Comparison of ENCODE assay signal across 1 cellular context in the genomic region with DNA sequence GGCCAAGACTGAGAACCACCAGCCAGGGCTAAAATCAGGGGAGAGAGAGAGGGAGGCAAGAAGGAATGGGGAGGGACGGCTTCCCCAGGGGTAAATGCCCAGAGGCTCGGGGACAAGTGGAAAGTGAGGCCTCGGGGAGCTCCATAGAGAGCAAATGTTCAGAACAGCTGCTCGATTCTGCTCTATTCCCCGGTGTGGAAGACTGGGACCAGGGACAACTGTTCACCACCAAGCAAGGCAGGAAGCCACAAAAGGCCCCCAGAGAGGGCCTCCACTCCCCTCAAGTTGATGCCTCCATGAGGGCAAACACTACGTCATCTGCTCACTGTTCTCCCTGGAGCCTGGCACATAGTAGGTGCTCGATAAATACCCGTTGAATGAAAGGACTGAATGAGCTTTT.
TF ChIP-seq lines count a peak whose summit lies in the region.

No MANE protein-coding gene starts in this region.

TF ChIP-seq in IMR-90, 13 proteins besides CTCF, POLR2A, EP300 and RAD21 (continued from another document):
- no peak for TF ChIP-seq MXI1 (IDR thresholded peaks at IDR 0.05; ENCODE audit: borderline replicate concordance, low read depth, low read length)
- no peak for TF ChIP-seq MAFK (IDR thresholded peaks at IDR 0.05; ENCODE audit: low read depth, low read length)
- TF ChIP-seq RCOR1 (IDR thresholded peaks at IDR 0.05; ENCODE audit: insufficient replicate concordance, low read length): no peak
- TF ChIP-seq MAZ (IDR thresholded peaks at IDR 0.05; ENCODE audit: borderline replicate concordance, low read depth, low read length): no peak
- TF ChIP-seq RFX5 (IDR thresholded peaks at IDR 0.05; ENCODE audit: low read depth, low read length): no peak
- TF ChIP-seq, protein P1, sequence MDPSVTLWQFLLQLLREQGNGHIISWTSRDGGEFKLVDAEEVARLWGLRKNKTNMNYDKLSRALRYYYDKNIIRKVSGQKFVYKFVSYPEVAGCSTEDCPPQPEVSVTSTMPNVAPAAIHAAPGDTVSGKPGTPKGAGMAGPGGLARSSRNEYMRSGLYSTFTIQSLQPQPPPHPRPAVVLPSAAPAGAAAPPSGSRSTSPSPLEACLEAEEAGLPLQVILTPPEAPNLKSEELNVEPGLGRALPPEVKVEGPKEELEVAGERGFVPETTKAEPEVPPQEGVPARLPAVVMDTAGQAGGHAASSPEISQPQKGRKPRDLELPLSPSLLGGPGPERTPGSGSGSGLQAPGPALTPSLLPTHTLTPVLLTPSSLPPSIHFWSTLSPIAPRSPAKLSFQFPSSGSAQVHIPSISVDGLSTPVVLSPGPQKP (IDR thresholded peaks at IDR 0.05; ENCODE audit: borderline replicate concordance, low read depth, low read length): no peak
- no peak for TF ChIP-seq BHLHE40 (IDR thresholded peaks at IDR 0.05; ENCODE audit: low read depth, low read length)
- TF ChIP-seq NFE2L2 (IDR thresholded peaks at IDR 0.05; ENCODE audit: low read depth, low read length): no peak
